Comparison of ENCODE assay signal across 15 cellular contexts in genomic region chr9:130872912-130873503, GRCh38. TPM values are rescaled to one million over a fixed set of nuclear protein-coding genes. Genes with fewer than 3 reads are reported as not detected.
DNase-seq lines count a peak whose midpoint lies in the region; ATAC-seq, FAIRE-seq and TF ChIP-seq lines count a peak whose summit lies in the region.
"Had no signal": no experiment of that assay in that cellular context is flagged by ENCODE, and none has a peak within 500 bp of the region (broad histone marks: within the 10 kb centered on the region; RNA-seq: fewer than 3 reads in every experiment).

No MANE protein-coding gene starts in this region.

- no peak overlapping the region for H3K9ac ChIP-seq in kidney (ENCODE audit: low read length in 2 of 2)

- WGBS in sigmoid colon, 2 donors: 24 to 69% methylated on average over 15 of the region's 15 CpGs

- no peaks in the 10 kb centered on the region for H3K27me3 ChIP-seq in sigmoid colon

- peaks cover 25 to 39% of the 10 kb centered on the region in 2 donors for H3K36me3 ChIP-seq in kidney (ENCODE audit: control insufficient read depth in 1 of 2, insufficient read depth in 2 of 2, low read length in 2 of 2)
- H3K36me3 ChIP-seq in sigmoid colon: peaks cover 22 to 95% (median 44%) of the 10 kb centered on the region in 4 donors

- no peaks in the 10 kb centered on the region for H3K9me3 ChIP-seq in kidney (ENCODE audit: control insufficient read depth in 1 of 2, low read length in 2 of 2)
- H3K9me3 ChIP-seq in sigmoid colon: no peaks in the 10 kb centered on the region

- peaks cover 17 to 31% of the 10 kb centered on the region in 2 donors for H3K4me1 ChIP-seq in kidney (ENCODE audit: control insufficient read depth in 1 of 2, insufficient read depth in 1 of 2, low read depth in 1 of 2, low read length in 2 of 2)
- peaks cover 0 to 61% (median 57%) of the 10 kb centered on the region in 4 donors for H3K4me1 ChIP-seq in sigmoid colon

- H3K27ac ChIP-seq in kidney (ENCODE audit: low read depth in 2 of 2, low read length in 2 of 2) (peak overlapping the region in 1 of 2 donors; percentile 25), sigmoid colon (peak overlapping the region; percentile 59 to 73 (median 68))

- intact Hi-C loops in kidney (cut with DNase I): no loop called here
- intact Hi-C loops in sigmoid colon (cut with DNase I): no loop called here

- TF ChIP-seq CTCF in kidney (IDR thresholded peaks at IDR 0.05; ENCODE audit: borderline replicate concordance, extremely low read depth, insufficient read depth) (no peak), sigmoid colon (IDR thresholded peaks at IDR 0.05) (no peak), D721Med (IDR thresholded peaks at IDR 0.05; ENCODE audit: insufficient read depth, missing control alignments) (no peak)

- peak; percentile 57 for DNase-seq in HuH-7.5 (ENCODE audit: low spot score)
- peak; percentile 85 for DNase-seq in cerebellar cortex (ENCODE audit: low spot score)
- peak; percentile 44 for DNase-seq in kidney
- peak; percentile 85 for DNase-seq in sigmoid colon
- no peak for DNase-seq in D721Med (ENCODE audit: insufficient read length, low spot score)
- DNase-seq: activated CD4-positive, alpha-beta T cell treated with anti-CD3 and anti-CD28 coated beads, Interleukin-2, amount 50 U/mL, for 1 hour; activated effector memory CD4-positive, alpha-beta T cell treated with Interleukin-2 at 50 U/mL for 16 hours; AML-193; NCI-H146; T-cell had no signal

- no peak for TF ChIP-seq POLR2A in sigmoid colon (IDR thresholded peaks at IDR 0.05)

- no peak for FAIRE-seq in kidney (lab: Jason Lieb, UNC)
- no peak for FAIRE-seq in D721Med (lab: Jason Lieb, UNC)
- FAIRE-seq: keratinocyte had no signal

- TF ChIP-seq EP300 in sigmoid colon (IDR thresholded peaks at IDR 0.05): no peak

- H3K4me3 ChIP-seq in kidney (ENCODE audit: low read length in 2 of 2) (no peak overlapping the region), sigmoid colon (no peak overlapping the region)

- ATAC-seq in HG03520 (IDR thresholded peaks at IDR 0.05; ENCODE audit: unreplicated experiment): no peak
- ATAC-seq in HG02884 (IDR thresholded peaks at IDR 0.05; ENCODE audit: unreplicated experiment): no peak
- no peak for ATAC-seq in GM18517 (IDR thresholded peaks at IDR 0.05; ENCODE audit: unreplicated experiment)
- ATAC-seq: T-cell had no signal

RNA-seq across cellular contexts. Expression of gene QRFP, which starts 23.6 kb away (rescaled TPM):
- total RNA-seq in kidney (not detected), sigmoid colon (not detected)
- polyA plus RNA-seq in kidney (ENCODE audit: insufficient read depth, low read depth, low replicate concordance) (not detected), sigmoid colon (under 1 TPM in 1 of 3 donors, not detected in 2; 0.20 TPM)
- total RNA-seq: T-cell had no signal
- polyA plus RNA-seq: keratinocyte, neural cell had no signal

RNA-seq across cellular contexts. Expression of gene ABL1, which starts 38.0 kb away (rescaled TPM):
- 63.6 TPM for total RNA-seq in kidney
- 15.0 TPM for polyA plus RNA-seq in kidney (ENCODE audit: insufficient read depth, low read depth, low replicate concordance)
- total RNA-seq in sigmoid colon: 100 to 1,000 TPM in 2 of 4 donors, 10 to 100 TPM in 2; 69.6 to 127 (median 101) TPM
- polyA plus RNA-seq in sigmoid colon: 10 to 100 TPM; 24.5 to 50.0 (median 31.8) TPM
